ENCODE assay signal across 8 cellular contexts in the genomic region with DNA sequence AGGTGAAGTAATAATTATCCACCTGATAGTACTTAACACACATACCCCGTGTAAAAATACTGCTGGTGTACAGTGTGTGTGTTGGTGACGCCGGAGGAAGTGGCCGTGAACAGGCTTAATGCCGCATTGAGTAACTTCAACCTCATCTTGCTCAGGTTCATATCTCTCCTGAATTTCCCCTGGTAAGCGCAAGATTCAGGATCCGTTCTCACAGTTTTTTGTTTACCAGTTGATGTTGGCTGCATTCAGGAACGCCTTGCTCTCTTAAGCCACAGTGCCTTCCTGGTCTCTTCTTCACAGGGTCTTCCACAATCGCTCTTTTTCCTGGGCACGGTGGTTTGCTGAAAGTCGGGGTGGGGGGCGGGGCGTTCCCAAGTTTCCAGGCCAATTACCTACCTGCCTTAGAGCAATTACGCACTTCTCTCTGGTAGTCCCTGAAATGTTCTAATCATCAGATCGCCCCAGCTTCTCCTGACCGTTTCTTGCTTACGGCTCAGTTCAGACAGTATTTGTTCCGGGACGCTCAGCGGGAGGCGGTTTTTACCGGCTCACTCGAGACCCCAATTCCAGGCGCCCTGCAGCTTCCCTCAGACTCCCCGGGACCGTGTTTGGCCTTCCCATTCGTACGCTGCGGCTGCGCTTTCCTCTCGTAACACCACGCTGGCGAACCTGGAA. TPM values are rescaled to one million over a fixed set of nuclear protein-coding genes. Genes with fewer than 3 reads are reported as not detected.
A peak's percentile ranks its signal among the peaks of the same experiment; 100 is the strongest.
DNase-seq lines count a peak whose midpoint lies in the region; ATAC-seq and TF ChIP-seq lines count a peak whose summit lies in the region.

No MANE protein-coding gene starts in this region.

- no peak for TF ChIP-seq POLR2A in testis (IDR thresholded peaks at IDR 0.05)

- intact Hi-C loops in lower lobe of right lung (cut with DNase I) (no loop called here), testis (cut with DNase I; ENCODE audit: low total_unique reads) (no loop called here)

- TF ChIP-seq CTCF in BE2C (IDR thresholded peaks at IDR 0.05; ENCODE audit: low read depth, low read length) (no peak), RWPE2 (IDR thresholded peaks at IDR 0.05; ENCODE audit: poor library complexity, severe bottlenecking) (no peak), lower lobe of right lung (IDR thresholded peaks at IDR 0.05) (no peak), testis (IDR thresholded peaks at IDR 0.05) (no peak)

- WGBS in testis, 2 donors: 1% methylated on average over 29 to 33 of the region's 33 CpGs

- ATAC-seq in GM19324 (IDR thresholded peaks at IDR 0.05; ENCODE audit: low FRiP score, unreplicated experiment): peak; percentile 6
- ATAC-seq in RWPE2 (ENCODE audit: low read depth): peak; percentile 15
- peak; percentile 19 to 31 for ATAC-seq in lower lobe of right lung

- H3K9me3 ChIP-seq in BE2C (no peaks in the 10 kb centered on the region), RWPE2 (ENCODE audit: severe bottlenecking) (no peaks in the 10 kb centered on the region), lower lobe of right lung (peaks cover 7% of the 10 kb centered on the region), testis (no peaks in the 10 kb centered on the region)

- H3K27ac ChIP-seq in RWPE2 (ENCODE audit: poor library complexity, severe bottlenecking) (peak overlapping the region; percentile 76), caudate nucleus (ENCODE audit: low read depth, low read length) (peak overlapping the region; percentile 90), lower lobe of right lung (peak overlapping the region; percentile 98), testis (peak overlapping the region; percentile 95 to 97)

- H3K4me3 ChIP-seq in BE2C (ENCODE audit: low read depth, low read length): peak overlapping the region; percentile 98
- H3K4me3 ChIP-seq in RWPE2 (ENCODE audit: severe bottlenecking): peak overlapping the region; percentile 75
- H3K4me3 ChIP-seq in lower lobe of right lung: peak overlapping the region; percentile 89
- H3K4me3 ChIP-seq in testis: peak overlapping the region; percentile 92 to 95

- no peaks in the 10 kb centered on the region for H3K27me3 ChIP-seq in BE2C
- H3K27me3 ChIP-seq in RWPE2 (ENCODE audit: insufficient read depth, poor library complexity, severe bottlenecking): no peaks in the 10 kb centered on the region
- H3K27me3 ChIP-seq in lower lobe of right lung (ENCODE audit: low read depth): no peaks in the 10 kb centered on the region
- no peaks in the 10 kb centered on the region for H3K27me3 ChIP-seq in testis

- no peaks in the 10 kb centered on the region for H3K4me1 ChIP-seq in BE2C
- peaks cover 6% of the 10 kb centered on the region for H3K4me1 ChIP-seq in RWPE2 (ENCODE audit: insufficient read depth, poor library complexity, severe bottlenecking)
- H3K4me1 ChIP-seq in lower lobe of right lung: peaks cover 37% of the 10 kb centered on the region
- peaks cover 9% of the 10 kb centered on the region for H3K4me1 ChIP-seq in testis

- DNase-seq in BE2C: no peak
- DNase-seq in HPDE6-E6E7 (ENCODE audit: extremely low spot score): peak; percentile 25
- no peak for DNase-seq in RWPE2 (ENCODE audit: low spot score)
- peak in 4 of 61 donors; percentile 19 to 71 (median 44) for DNase-seq in caudate nucleus (lab: John Stamatoyannopoulos, UW)
- peak; percentile 64 for DNase-seq in lower lobe of right lung
- DNase-seq in testis: peak; percentile 37
- DNase-seq in retina: no peak

- H3K36me3 ChIP-seq in BE2C (no peaks in the 10 kb centered on the region), RWPE2 (ENCODE audit: low read depth) (peaks cover 17% of the 10 kb centered on the region), lower lobe of right lung (no peaks in the 10 kb centered on the region), testis (ENCODE audit: low read depth, missing control alignments) (no peaks in the 10 kb centered on the region)

RNA-seq across cellular contexts. Expression of a gene that starts 0.7 kb away (rescaled TPM):
- polyA plus RNA-seq in BE2C (2012; ENCODE audit: insufficient read depth, insufficient read length, low read depth): 6.6 TPM
- total RNA-seq in lower lobe of right lung: 56.7 TPM
- 10 to 100 TPM; 26.0 to 39.4 TPM for total RNA-seq in testis
- polyA plus RNA-seq in testis (ENCODE audit: insufficient read depth, low read depth, low replicate concordance): 18.2 TPM

RNA-seq across cellular contexts. Expression of a gene that starts 31.7 kb away (rescaled TPM):
- 27.8 TPM for polyA plus RNA-seq in BE2C (2012; ENCODE audit: insufficient read depth, insufficient read length, low read depth)
- total RNA-seq in lower lobe of right lung (9.0 TPM), testis (10 to 100 TPM; 54.7 to 63.7 TPM)
- 143 TPM for polyA plus RNA-seq in testis (ENCODE audit: insufficient read depth, low read depth, low replicate concordance)

Comparison
In these comparisons a context has a peak if more than half of its experiments do, and no peak if none do; other contexts are left out.
1. DNase-seq: peak in HPDE6-E6E7 (single experiment), lower lobe of right lung (single experiment) and testis (single experiment); none in BE2C (single experiment), RWPE2 (single experiment) and retina (single experiment).
2. Peak in every context shown above with its lines, with median percentiles within 50 percentile points of each other: H3K4me3 ChIP-seq, ATAC-seq and H3K27ac ChIP-seq.